In the genomic region with DNA sequence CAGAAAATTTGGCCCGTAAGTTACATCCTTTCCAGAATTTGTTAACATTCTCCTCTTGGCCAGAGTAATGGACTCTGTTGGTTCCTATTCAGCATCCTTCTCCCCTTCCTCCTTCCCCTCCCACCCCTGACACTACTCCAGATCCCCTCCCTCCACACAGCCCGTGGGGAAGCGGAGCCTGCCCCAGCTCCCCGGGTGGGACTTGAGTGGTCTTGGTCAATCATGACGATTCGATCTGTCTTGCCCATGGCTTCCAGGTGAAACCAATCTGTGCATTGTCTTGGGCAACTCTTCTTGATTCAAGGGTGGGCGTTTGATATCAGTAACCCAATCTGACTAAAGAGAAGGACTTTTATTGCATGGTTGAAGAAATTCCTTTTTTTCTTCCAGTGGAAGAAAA, we compare ENCODE assay signal across 23 cellular contexts.
A peak's percentile ranks its signal among the peaks of the same experiment; 100 is the strongest.
DNase-seq lines count a peak whose midpoint lies in the region; FAIRE-seq and TF ChIP-seq lines count a peak whose summit lies in the region.
"Had no signal": no experiment of that assay in that cellular context is flagged by ENCODE, and none has a peak within 500 bp of the region (broad histone marks: within the 10 kb centered on the region; RNA-seq: fewer than 3 reads in every experiment).

No MANE protein-coding gene starts in this region.

- no peak overlapping the region for H3K27ac ChIP-seq in coronary artery
- peak overlapping the region; percentile 48 for H3K27ac ChIP-seq in muscle layer of duodenum (ENCODE audit: low read length)
- H3K27ac ChIP-seq in tibial nerve, result peak overlapping the region; percentile 37 to 77 (median 65)
- H3K27ac ChIP-seq in small intestine (ENCODE audit: low read depth in 1 of 2, low read length in 1 of 2), result no peak overlapping the region
- no peak overlapping the region for H3K27ac ChIP-seq in smooth muscle cell (ENCODE audit: low read depth)
- H3K27ac ChIP-seq: BLaER1, GM23248, SJCRH30 had no signal

- no peak for TF ChIP-seq POLR2A in tibial nerve (IDR thresholded peaks at IDR 0.05)

- DNase-seq in HTR-8/SVneo (ENCODE audit: insufficient read length, low spot score), result no peak
- DNase-seq in coronary artery (ENCODE audit: low spot score), result peak; percentile 29
- no peak for DNase-seq in tibial nerve (ENCODE audit: low spot score in 2 of 2)
- no peak for DNase-seq in small intestine
- DNase-seq in smooth muscle cell (lab: John Stamatoyannopoulos, UW; ENCODE audit: unreplicated experiment), result no peak
- DNase-seq in NCI-H748 (lab: John Stamatoyannopoulos, UW; ENCODE audit: unreplicated experiment), result no peak
- DNase-seq: CD4-positive, alpha-beta memory T cell; DMS53; EL; NCI-H1105 treated with DMSO at 0.1 percent for 48 hours; NCI-H1694; NCI-H2081 treated with DMSO at 0.1 percent for 48 hours; NCI-H510A; NCI-H774 had no signal

- 40 to 47% methylated on average over 7 of the region's 7 CpGs for WGBS in tibial nerve, 2 donors
- WGBS in small intestine, 3 donors, result 77 to 87% (median 78%) methylated on average over 7 of the region's 7 CpGs
- WGBS in smooth muscle cell (ENCODE audit: low lambda C conversion rate), result 93% methylated on average over 7 of the region's 7 CpGs

- H3K36me3 ChIP-seq in muscle layer of duodenum (ENCODE audit: control insufficient read depth in 1 of 2, insufficient read depth in 2 of 2, low read length in 2 of 2) (no peaks in the 10 kb centered on the region), tibial nerve (no peaks in the 10 kb centered on the region), small intestine (ENCODE audit: control insufficient read depth in 2 of 2, insufficient read depth in 2 of 2, low read length in 2 of 2) (no peaks in the 10 kb centered on the region), smooth muscle cell (ENCODE audit: low read depth) (no peaks in the 10 kb centered on the region)
- H3K36me3 ChIP-seq: BLaER1, HAP-1, SJCRH30 had no signal

- H3F3A ChIP-seq in smooth muscle cell (ENCODE audit: low read depth), result peaks cover 9% of the 10 kb centered on the region

- H3K4me3 ChIP-seq in coronary artery (no peak overlapping the region), muscle layer of duodenum (ENCODE audit: low read depth in 1 of 2, low read length in 2 of 2) (no peak overlapping the region), tibial nerve (no peak overlapping the region), small intestine (ENCODE audit: low read depth in 1 of 2, low read length in 2 of 2) (no peak overlapping the region), smooth muscle cell (no peak overlapping the region)
- H3K4me3 ChIP-seq: A549, BLaER1, GM12878, GM23248, HAP-1, K562, SJCRH30 had no signal

- peak; percentile 83 for FAIRE-seq in HTR-8/SVneo (lab: Jason Lieb, UNC)
- FAIRE-seq in small intestine (lab: Jason Lieb, UNC), result no peak
- FAIRE-seq: A549, GM12878, GM19239, K562 had no signal

- TF ChIP-seq CTCF in coronary artery (IDR thresholded peaks at IDR 0.05) (no peak), tibial nerve (IDR thresholded peaks at IDR 0.05) (no peak), smooth muscle cell (IDR thresholded peaks at IDR 0.05; ENCODE audit: borderline replicate concordance, insufficient read depth, poor library complexity, severe bottlenecking) (no peak)

- H2AFZ ChIP-seq in smooth muscle cell (ENCODE audit: low read depth), result no peak overlapping the region
- H2AFZ ChIP-seq: GM23248 had no signal

- no peaks in the 10 kb centered on the region for H3K79me2 ChIP-seq in smooth muscle cell (ENCODE audit: low read depth)

- H3K9ac ChIP-seq in smooth muscle cell (ENCODE audit: low read depth), result no peak overlapping the region
- H3K9ac ChIP-seq: BLaER1, GM23248 had no signal

- H3K4me2 ChIP-seq in smooth muscle cell, result no peak overlapping the region
- H3K4me2 ChIP-seq: A549, BLaER1 had no signal

- H4K20me1 ChIP-seq in smooth muscle cell (ENCODE audit: low read depth), result no peaks in the 10 kb centered on the region
- H4K20me1 ChIP-seq: BLaER1 had no signal

- H3K4me1 ChIP-seq in muscle layer of duodenum (ENCODE audit: control insufficient read depth in 1 of 2, insufficient read depth in 2 of 2, low read length in 2 of 2), result no peaks in the 10 kb centered on the region
- peaks cover 0 to 40% (median 4%) of the 10 kb centered on the region in 4 donors for H3K4me1 ChIP-seq in tibial nerve
- H3K4me1 ChIP-seq in small intestine (ENCODE audit: control insufficient read depth in 2 of 2, insufficient read depth in 1 of 2, low read depth in 1 of 2, low read length in 1 of 2), result no peaks in the 10 kb centered on the region
- no peaks in the 10 kb centered on the region for H3K4me1 ChIP-seq in smooth muscle cell (ENCODE audit: low read depth)
- H3K4me1 ChIP-seq: BLaER1, HAP-1 had no signal

- no peak for TF ChIP-seq EP300 in tibial nerve (IDR thresholded peaks at IDR 0.05)

- no peaks in the 10 kb centered on the region for H3K27me3 ChIP-seq in muscle layer of duodenum (ENCODE audit: low read depth, low read length)
- H3K27me3 ChIP-seq in tibial nerve, result no peaks in the 10 kb centered on the region
- H3K27me3 ChIP-seq in small intestine (ENCODE audit: control insufficient read depth in 2 of 2, insufficient read depth in 2 of 2, low read length in 2 of 2), result no peaks in the 10 kb centered on the region
- H3K27me3 ChIP-seq in smooth muscle cell (ENCODE audit: low read depth), result no peaks in the 10 kb centered on the region
- H3K27me3 ChIP-seq: BLaER1, SJCRH30 had no signal

- H3K9me3 ChIP-seq in muscle layer of duodenum (ENCODE audit: control insufficient read depth in 1 of 2, low read length in 2 of 2), result no peaks in the 10 kb centered on the region
- no peaks in the 10 kb centered on the region for H3K9me3 ChIP-seq in tibial nerve
- H3K9me3 ChIP-seq in small intestine (ENCODE audit: control insufficient read depth, low read depth), result no peaks in the 10 kb centered on the region
- H3K9me3 ChIP-seq in smooth muscle cell (replicated peaks; ENCODE audit: low read depth), result no peaks in the 10 kb centered on the region
- H3K9me3 ChIP-seq: A549, BLaER1, HAP-1, SJCRH30 had no signal

Comparison
In these comparisons a context has a peak if more than half of its experiments do, and no peak if none do; other contexts are left out.
1. H3K27ac ChIP-seq: peak in muscle layer of duodenum (single experiment) and tibial nerve (4 of 4); none in coronary artery (0 of 2), small intestine (0 of 2) and smooth muscle cell (single experiment).